Comparison of ENCODE assay signal across 29 cellular contexts in genomic region chr2:222120933-222121332, GRCh38.
"Had no signal": no experiment of that assay in that cellular context is flagged by ENCODE, and none has a peak within 500 bp of the region (broad histone marks: within the 10 kb centered on the region; RNA-seq: fewer than 3 reads in every experiment).

No MANE protein-coding gene starts in this region.

- H3K36me3 ChIP-seq: adrenal gland, ascending aorta, brain microvascular endothelial cell, breast epithelium, cardiac muscle cell had no signal

- DNase-seq: activated effector memory CD4-positive, alpha-beta T cell treated with anti-CD3 and anti-CD28 coated beads, Interleukin-2, amount 50 U/mL, for 16 hours; activated effector memory CD4-positive, alpha-beta T cell treated with Interleukin-2 at 50 U/mL for 16 hours; activated gamma-delta T cell; activated gamma-delta T cell treated with Interleukin-2 at 50 U/mL for 16 hours; activated naive CD4-positive, alpha-beta T cell; activated naive CD4-positive, alpha-beta T cell treated with anti-CD3 and anti-CD28 coated beads for 36 hours; activated naive CD4-positive, alpha-beta T cell treated with anti-CD3 and anti-CD28 coated beads, Interleukin-2, amount 10 ng/mL, durations not matched to agents 7 days and 5 days; activated naive CD4-positive, alpha-beta T cell treated with anti-CD3 and anti-CD28 coated beads, Interleukin-2, amount 50 U/mL, for 16 hours; activated naive CD4-positive, alpha-beta T cell treated with Interleukin-2 at 50 U/mL for 16 hours; activated naive CD8-positive, alpha-beta T cell treated with anti-CD3 and anti-CD28 coated beads for 36 hours; activated naive CD8-positive, alpha-beta T cell treated with anti-CD3 and anti-CD28 coated beads, Interleukin-2, amount 10 ng/mL, durations not matched to agents 7 days and 5 days; activated naive CD8-positive, alpha-beta T cell treated with anti-CD3 and anti-CD28 coated beads, Interleukin-2, amount 50 U/mL, for 24 hours; activated T-cell treated with anti-CD3 and anti-CD28 coated beads, Interleukin-2, amount 50 U/mL, for 24 hours; activated T-cell treated with anti-CD3 and anti-CD28 coated beads, Interleukin-2, amount 50 U/mL, for 4 hours; activated T-cell treated with anti-CD3 and anti-CD28 coated beads, Interleukin-2, amount 50 U/mL, for 48 hours; activated T-cell treated with anti-CD3 and anti-CD28 coated beads, Interleukin-2, amount 50 U/mL, for 72 hours; adrenal gland; amniotic stem cell; amygdala; anterior cingulate cortex; aorta; body of pancreas; brain microvascular endothelial cell; caudate nucleus; central memory CD4-positive, alpha-beta T cell; cerebellar nuclear complex had no signal

- H3K27ac ChIP-seq: adrenal gland, ascending aorta, body of pancreas, brain microvascular endothelial cell, breast epithelium, cardiac muscle cell had no signal

- H3K4me3 ChIP-seq: adrenal gland, ascending aorta, body of pancreas, breast epithelium, cardiac muscle cell had no signal

- H3K9me3 ChIP-seq: adrenal gland, ascending aorta, body of pancreas, breast epithelium had no signal

- H3K27me3 ChIP-seq: adrenal gland, ascending aorta, body of pancreas, brain microvascular endothelial cell, breast epithelium, cardiac muscle cell had no signal

- H3K4me1 ChIP-seq: adrenal gland, ascending aorta, body of pancreas, breast epithelium had no signal
